8 cellular contexts compared by ENCODE assay signal in genomic region chr9:129175515-129175824, GRCh38. TPM values are rescaled to one million over a fixed set of nuclear protein-coding genes. Genes with fewer than 3 reads are reported as not detected.
DNase-seq lines count a peak whose midpoint lies in the region; ATAC-seq, FAIRE-seq and TF ChIP-seq lines count a peak whose summit lies in the region.

No MANE protein-coding gene starts in this region.

- no peak overlapping the region for H3K23ac ChIP-seq in H9 (ENCODE audit: insufficient read length, low read depth, low read length)

- no peak overlapping the region for H2BK15ac ChIP-seq in H9 (ENCODE audit: low read depth, low read length)

- TF ChIP-seq CTCF in H9 (conservative IDR thresholded peaks at IDR 0.05), result no peak

- H3K27me3 ChIP-seq in H9 (ENCODE audit: insufficient read depth, low read length) (peaks cover 36% of the 10 kb centered on the region), right cardiac atrium (ENCODE audit: control insufficient read depth, insufficient read depth) (no peaks in the 10 kb centered on the region), small intestine (ENCODE audit: control insufficient read depth in 2 of 2, insufficient read depth in 2 of 2, low read length in 2 of 2) (no peaks in the 10 kb centered on the region)

- no peak overlapping the region for H3K14ac ChIP-seq in H9 (ENCODE audit: insufficient read depth, low read length)

- peaks cover 29% of the 10 kb centered on the region for H3K23me2 ChIP-seq in H9 (ENCODE audit: insufficient read length, low read depth, low read length, poor library complexity, severe bottlenecking)

- H3K36me3 Mint-ChIP-seq in H9 (ENCODE audit: insufficient read depth in 1 of 3, low read depth in 3 of 3), result no peaks in the 10 kb centered on the region; a peak in 1 of 7 replicates
- no peaks in the 10 kb centered on the region for H3K36me3 Mint-ChIP-seq in activated CD4-positive, alpha-beta memory T cell treated with anti-CD3 and anti-CD28 coated beads for 36 hours

- 0 out of 5 replicates have a peak, but pooled peaks cover 0 to under 1% of the 10 kb centered on the region in 2 experiments for H3K9me3 Mint-ChIP-seq in H9
- H3K9me3 Mint-ChIP-seq in activated CD4-positive, alpha-beta memory T cell treated with anti-CD3 and anti-CD28 coated beads for 36 hours, result no peaks in the 10 kb centered on the region

- no peak overlapping the region for H3K27ac ChIP-seq in H9 (ENCODE audit: insufficient read length, low read depth, low read length)
- H3K27ac ChIP-seq in right cardiac atrium (ENCODE audit: low read length), result peak overlapping the region; percentile 99
- peak overlapping the region; percentile 74 to 93 for H3K27ac ChIP-seq in small intestine (ENCODE audit: low read depth in 1 of 2, low read length in 1 of 2)

- WGBS in H9 (ENCODE audit: extremely low coverage, insufficient read length, low lambda C conversion rate), result no CpG with 5 or more reads among the region's 10 CpGs
- 6% methylated on average over 10 of the region's 10 CpGs for WGBS in right cardiac atrium
- WGBS in small intestine, 3 donors, result 0 to 1% (median 0%) methylated on average over 10 of the region's 10 CpGs

- H2BK120ac ChIP-seq in H9 (ENCODE audit: low read depth, low read length, poor library complexity, severe bottlenecking), result no peak overlapping the region

- no peak overlapping the region for H2BK12ac ChIP-seq in H9 (ENCODE audit: insufficient read length, low read depth, low read length)

- H3K4me1 ChIP-seq in H9 (ENCODE audit: insufficient read depth, low read length), result no peaks in the 10 kb centered on the region; the same call in 1 of the 2 replicates
- no peaks in the 10 kb centered on the region for H3K4me1 ChIP-seq in right cardiac atrium (ENCODE audit: control insufficient read depth, insufficient read depth, low read length)
- peaks cover 3 to 11% of the 10 kb centered on the region in 2 donors for H3K4me1 ChIP-seq in small intestine (ENCODE audit: control insufficient read depth in 2 of 2, insufficient read depth in 1 of 2, low read depth in 1 of 2, low read length in 1 of 2)

- H3K4me2 ChIP-seq in H9 (ENCODE audit: insufficient read depth, insufficient read length, low read length), result peak overlapping the region; percentile 93

- H2AK5ac ChIP-seq in H9 (ENCODE audit: insufficient read length, low read length), result no peak overlapping the region

- H3K27ac Mint-ChIP-seq in H9, result no peak overlapping the region
- peak overlapping the region; percentile 29 for H3K27ac Mint-ChIP-seq in activated CD4-positive, alpha-beta memory T cell treated with anti-CD3 and anti-CD28 coated beads for 36 hours

- CTCF ChIA-PET in activated CD4-positive, alpha-beta memory T cell treated with anti-CD3 and anti-CD28 coated beads for 36 hours (lab: Charles Lee), result interaction anchor here (1.2 to 7.2 kb wide), 8 partner anchors 11 to 452 kb away, joined by 3 to 119 read pairs (median 7); partner anchors contain the start of gene NTMT1

- no peak for DNase-seq in H9
- no peak for DNase-seq in activated CD4-positive, alpha-beta memory T cell treated with anti-CD3 and anti-CD28 coated beads for 36 hours
- DNase-seq in right cardiac atrium, result no peak
- DNase-seq in small intestine, result no peak
- DNase-seq in superior temporal gyrus (ENCODE audit: extremely low spot score), result no peak

- H3T11ph ChIP-seq in H9 (ENCODE audit: low read length), result no peak overlapping the region

- peak overlapping the region; percentile 59 to 86 for H3K4me3 Mint-ChIP-seq in H9
- peak overlapping the region; percentile 76 for H3K4me3 Mint-ChIP-seq in activated CD4-positive, alpha-beta memory T cell treated with anti-CD3 and anti-CD28 coated beads for 36 hours

- ATAC-seq in right cardiac atrium, result no peak
- no peak for ATAC-seq in HG02970 (IDR thresholded peaks at IDR 0.05; ENCODE audit: low FRiP score, unreplicated experiment)
- no peak for ATAC-seq in HG02678 (IDR thresholded peaks at IDR 0.05; ENCODE audit: unreplicated experiment)
- ATAC-seq in HG03135 (IDR thresholded peaks at IDR 0.05; ENCODE audit: unreplicated experiment), result no peak

- no peaks in the 10 kb centered on the region for H3K79me2 ChIP-seq in H9 (ENCODE audit: insufficient read depth, low read length)

- H3K9me3 ChIP-seq in H9 (ENCODE audit: control insufficient read depth, low read depth, low read length) (no peaks in the 10 kb centered on the region), right cardiac atrium (ENCODE audit: control insufficient read depth, low read length) (no peaks in the 10 kb centered on the region), small intestine (ENCODE audit: control insufficient read depth, low read depth) (no peaks in the 10 kb centered on the region)

- no peaks in the 10 kb centered on the region for H4K20me1 ChIP-seq in H9 (ENCODE audit: control insufficient read depth, insufficient read depth, insufficient read length)

- H4K8ac ChIP-seq in H9 (replicated peaks; ENCODE audit: insufficient read length, low read depth, low read length), result no peak overlapping the region

- H4K5ac ChIP-seq in H9 (ENCODE audit: insufficient read length, low read depth, low read length), result no peak overlapping the region

- intact Hi-C loops in activated CD4-positive, alpha-beta memory T cell treated with anti-CD3 and anti-CD28 coated beads for 36 hours (cut with micrococcal nuclease), result loop anchor here (2.0 to 10.0 kb wide), 5 partner anchors 82 to 435 kb away; no protein-coding TSS in a partner anchor
- intact Hi-C loops in right cardiac atrium (cut with DNase I), result loop anchor here (2.0 to 10.0 kb wide), 7 partner anchors 35 to 439 kb away; no protein-coding TSS in a partner anchor

- H2BK5ac ChIP-seq in H9 (ENCODE audit: insufficient read length, low read length), result no peak overlapping the region

- no peak overlapping the region for H3K56ac ChIP-seq in H9 (ENCODE audit: insufficient read length, low read depth, low read length)

- no peaks in the 10 kb centered on the region for H3K79me1 ChIP-seq in H9 (ENCODE audit: insufficient read depth, low read depth, low read length, poor library complexity, severe bottlenecking)

- peaks cover 84% of the 10 kb centered on the region for H3K27me3 Mint-ChIP-seq in H9 (ENCODE audit: low read depth)
- peaks cover 12% of the 10 kb centered on the region for H3K27me3 Mint-ChIP-seq in activated CD4-positive, alpha-beta memory T cell treated with anti-CD3 and anti-CD28 coated beads for 36 hours

- no peak overlapping the region for H3K9ac ChIP-seq in H9 (ENCODE audit: extremely low read depth, insufficient read length, low read length)

- H2BK20ac ChIP-seq in H9 (ENCODE audit: low read depth, low read length, poor library complexity, severe bottlenecking), result no peak overlapping the region

- H3K4me3 ChIP-seq in right cardiac atrium (ENCODE audit: low read length), result peak overlapping the region; percentile 72
- peak overlapping the region; percentile 71 to 91 for H3K4me3 ChIP-seq in small intestine (ENCODE audit: low read depth in 1 of 2, low read length in 2 of 2)

- peaks cover 16 to 26% of the 10 kb centered on the region in 2 experiments for H3K4me1 Mint-ChIP-seq in H9
- peaks cover 4% of the 10 kb centered on the region for H3K4me1 Mint-ChIP-seq in activated CD4-positive, alpha-beta memory T cell treated with anti-CD3 and anti-CD28 coated beads for 36 hours (ENCODE audit: low read depth)

- H3K18ac ChIP-seq in H9 (ENCODE audit: insufficient read length, low read depth, low read length), result no peak overlapping the region

- no peak overlapping the region for H2AFZ ChIP-seq in H9 (ENCODE audit: low read length)

- FAIRE-seq in small intestine (lab: Jason Lieb, UNC), result no peak

- POLR2A ChIA-PET in activated CD4-positive, alpha-beta memory T cell treated with anti-CD3 and anti-CD28 coated beads for 36 hours (lab: Charles Lee), result interaction anchor here (1.4 kb wide), 1 partner anchor 449 kb away, joined by 3 read pairs; no protein-coding TSS in a partner anchor

- H3K36me3 ChIP-seq in small intestine (ENCODE audit: control insufficient read depth in 2 of 2, insufficient read depth in 2 of 2, low read length in 2 of 2), result no peaks in the 10 kb centered on the region

- no peak overlapping the region for H4K91ac ChIP-seq in H9 (ENCODE audit: insufficient read length, low read depth, low read length)

- H3K4ac ChIP-seq in H9 (ENCODE audit: low read depth, low read length), result no peak overlapping the region

RNA-seq across cellular contexts. Expression of gene IER5L, which starts 2.6 kb away (rescaled TPM):
- total RNA-seq in H9 (2021), result 1.0 and 1.3 TPM in 2 replicates
- total RNA-seq in activated CD4-positive, alpha-beta memory T cell treated with anti-CD3 and anti-CD28 coated beads for 36 hours, result 1 to 10 TPM; 1.3 to 1.5 TPM
- 1 to 10 TPM; 6.7 to 9.4 (median 8.7) TPM for total RNA-seq in right cardiac atrium
- polyA plus RNA-seq in right cardiac atrium, result 10.4 TPM
- 1 to 10 TPM in 2 of 3 donors, under 1 TPM in 1; 0.89 to 7.0 (median 2.2) TPM for polyA plus RNA-seq in small intestine
